In the genomic region with DNA sequence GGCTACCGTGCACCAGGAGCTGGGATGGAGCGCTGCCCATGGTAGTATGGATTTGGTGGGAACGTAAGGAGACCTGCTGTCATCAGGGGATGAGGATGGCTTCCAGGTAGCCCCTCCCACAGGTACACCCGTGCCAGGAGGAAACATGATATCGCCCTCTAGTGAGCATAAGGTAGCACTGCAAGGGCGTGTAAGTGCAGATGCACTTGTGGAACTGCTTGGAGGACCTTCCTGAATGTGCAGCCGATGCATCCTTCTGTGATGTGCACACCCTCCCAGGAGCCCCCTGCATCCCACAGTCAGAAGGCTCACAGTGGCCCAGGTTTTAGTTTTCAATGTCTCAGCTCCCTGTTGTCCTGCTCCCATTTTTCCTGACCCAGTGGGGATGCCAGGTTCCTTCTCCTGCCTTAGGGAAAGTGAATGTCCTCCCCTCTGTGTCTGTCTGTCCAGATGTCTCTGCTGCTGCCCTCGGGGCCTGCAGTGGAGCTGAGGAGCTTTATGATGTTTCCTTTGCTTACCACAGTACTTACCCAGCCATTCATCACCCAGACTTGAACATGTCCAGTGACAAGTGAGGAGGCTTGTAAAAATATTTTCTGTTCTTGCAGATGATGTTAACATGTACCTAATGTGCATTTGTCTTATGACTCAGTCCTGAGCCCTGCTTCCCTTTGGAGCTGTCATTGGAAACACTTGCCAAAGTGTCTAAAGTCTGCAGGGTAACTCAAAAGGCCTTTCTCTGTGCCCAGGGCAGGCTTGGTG, we compare ENCODE assay signal across 8 cellular contexts. TPM values are rescaled to one million over a fixed set of nuclear protein-coding genes. Genes with fewer than 3 reads are reported as not detected.
A peak's percentile ranks its signal among the peaks of the same experiment; 100 is the strongest.
DNase-seq lines count a peak whose midpoint lies in the region; ATAC-seq, FAIRE-seq and TF ChIP-seq lines count a peak whose summit lies in the region.

No MANE protein-coding gene starts in this region.

- ATAC-seq in GM21717 (IDR thresholded peaks at IDR 0.05; ENCODE audit: unreplicated experiment) (peak; percentile 77), GM12878 (peak; percentile 97)

- no peak overlapping the region for H3K27ac ChIP-seq in GM12878 (ENCODE audit: control insufficient read depth, insufficient read depth)

- no peak overlapping the region for H3K4me2 ChIP-seq in GM12878 (ENCODE audit: control insufficient read depth, insufficient read depth)

- 0% methylated on average over 8 of the region's 8 CpGs for WGBS in GM12878 (ENCODE audit: insufficient coverage, insufficient replicate concordance, low lambda C conversion rate, missing lambda C conversion rate)

- intact Hi-C loops in GM12878 (cut with micrococcal nuclease; ENCODE audit: unreplicated experiment): loop anchor here (1.0 to 2.0 kb wide), 3 partner anchors 160 to 206 kb away; no protein-coding TSS in a partner anchor

- H3K9me3 ChIP-seq in GM12878 (replicated peaks; ENCODE audit: control insufficient read depth, insufficient read depth, low read length): no peaks in the 10 kb centered on the region

- H3K4me3 ChIP-seq in GM12878: no peak overlapping the region
- H3K4me3 ChIP-seq in kidney epithelial cell (ENCODE audit: low read depth, low read length): no peak overlapping the region

- no peaks in the 10 kb centered on the region for H3K79me2 ChIP-seq in GM12878 (ENCODE audit: control insufficient read depth, insufficient read depth, low read length)

- no peak overlapping the region for H3K9ac ChIP-seq in GM12878 (ENCODE audit: control insufficient read depth, insufficient read depth, low read length)

- TF ChIP-seq RAD21 in GM12878 (IDR thresholded peaks at IDR 0.05; ENCODE audit: insufficient read depth, low read depth, low read length): peak; percentile 83

- no peaks in the 10 kb centered on the region for H4K20me1 ChIP-seq in GM12878 (ENCODE audit: control insufficient read depth, insufficient read depth)

- no peak for TF ChIP-seq EP300 in GM12878 (IDR thresholded peaks at IDR 0.05; ENCODE audit: borderline replicate concordance in 1 of 2, control insufficient read depth in 1 of 2, low read depth in 2 of 2, low read length in 2 of 2)

- peak; percentile 79 for FAIRE-seq in GM12878 (lab: Jason Lieb, UNC)

- DNase-seq in GM04504 (ENCODE audit: low read depth) (peak; percentile 93), LHCN-M2 (ENCODE audit: low read depth) (peak; percentile 87), RPMI7951 (ENCODE audit: low read depth) (peak; percentile 96), GM12878 (ENCODE audit: low read depth, low spot score) (peak; percentile 8), kidney epithelial cell (ENCODE audit: low read depth) (peak; percentile 74), occipital lobe (lab: John Stamatoyannopoulos, UW) (no peak)
- DNase-seq in stimulated activated CD4-positive, alpha-beta T cell treated with anti-CD3 and anti-CD28 coated beads, Interleukin-4, amount 100 ng/mL, for 24 hours: peak; percentile 38

- H3K27me3 ChIP-seq in GM12878 (replicated peaks in 1 of 2; ENCODE audit: control insufficient read depth in 2 of 2, insufficient read depth in 2 of 2, low read length in 1 of 2) (no peaks in the 10 kb centered on the region), kidney epithelial cell (ENCODE audit: control insufficient read depth, insufficient read depth, low read length) (no peaks in the 10 kb centered on the region)

- RAD21 ChIA-PET in GM12878 (lab: Charles Lee; ENCODE audit: unreplicated experiment): interaction anchor here (1.1 to 3.3 kb wide), 3 partner anchors 14 to 172 kb away, joined by 3 to 20 read pairs (median 5); no protein-coding TSS in a partner anchor

- TF ChIP-seq CTCF in GM12878 (IDR thresholded peaks at IDR 0.05 in 2 of 3, conservative IDR thresholded peaks at IDR 0.05 in 1 of 3; ENCODE audit: control insufficient read depth in 2 of 3, extremely low read depth in 1 of 3, insufficient read depth in 1 of 3, low read depth in 3 of 3, low read length in 3 of 3): peak; percentile 90 to 94 (median 94); a peak in 5 of 6 replicates
- peak; percentile 89 for TF ChIP-seq CTCF in kidney epithelial cell (IDR thresholded peaks at IDR 0.05; ENCODE audit: insufficient read depth, low read length, poor library complexity, severe bottlenecking)

- in situ Hi-C loops in GM12878 (cut with MboI): loop anchor here (5.0 kb wide), 1 partner anchor 164 kb away; no protein-coding TSS in a partner anchor

- POLR2A ChIA-PET in GM12878 (lab: Charles Lee): no interaction called here

- H2AFZ ChIP-seq in GM12878 (ENCODE audit: control insufficient read depth, low read depth, low read length): no peak overlapping the region

- SMC1A ChIA-PET in GM12878 (lab: Charles Lee; ENCODE audit: uncharacterized antibody, unreplicated experiment): interaction anchor here (0.9 to 1.6 kb wide), 5 partner anchors 154 to 163 kb away, joined by 3 to 4 read pairs (median 3); no protein-coding TSS in a partner anchor

- no peak for TF ChIP-seq POLR2A in GM12878 (IDR thresholded peaks at IDR 0.05; ENCODE audit: low read depth, low read length)

- CTCF ChIA-PET in GM12878 (lab: Yijun Ruan, JAX): interaction anchor here (0.7 to 9.0 kb wide), 17 partner anchors 9 to 243 kb away, joined by 3 to 111 read pairs (median 3); no protein-coding TSS in a partner anchor

- no TSS peak for BruUV-seq in GM12878 (replicated peaks; lab: Mats Ljungman, UMichigan)

- H3K36me3 ChIP-seq in GM12878 (ENCODE audit: control insufficient read depth in 2 of 2, insufficient read depth in 2 of 2, low read length in 1 of 2) (no peaks in the 10 kb centered on the region), kidney epithelial cell (ENCODE audit: control insufficient read depth, insufficient read depth, low read length) (no peaks in the 10 kb centered on the region)

- H3K4me1 ChIP-seq in GM12878 (ENCODE audit: control insufficient read depth, insufficient read depth, low read length): no peaks in the 10 kb centered on the region; the same call in 1 of the 2 replicates

TF ChIP-seq in GM12878, 131 proteins besides CTCF, POLR2A, EP300 and RAD21:
- TF ChIP-seq SMC3 (IDR thresholded peaks at IDR 0.05; ENCODE audit: borderline replicate concordance, low read length) (peak; percentile 78), HDGF (IDR thresholded peaks at IDR 0.05) (0 out of 2 replicates have a peak, but pooled peaks have one; percentile 37), YY1 (IDR thresholded peaks at IDR 0.05; ENCODE audit: low read depth, low read length) (peak; percentile 76), KLF5 (IDR thresholded peaks at IDR 0.05; ENCODE audit: partially characterized antibody) (no peak), BHLHE40 (IDR thresholded peaks at IDR 0.05; ENCODE audit: borderline replicate concordance in 1 of 2, low read depth in 2 of 2, low read length in 1 of 2) (peak; percentile 28 to 50; a peak in 2 of 4 replicates), IRF4 (IDR thresholded peaks at IDR 0.05; ENCODE audit: low read depth, low read length) (peak; percentile 45; the same call in 1 of the 2 replicates)
- TF ChIP-seq, protein P1, sequence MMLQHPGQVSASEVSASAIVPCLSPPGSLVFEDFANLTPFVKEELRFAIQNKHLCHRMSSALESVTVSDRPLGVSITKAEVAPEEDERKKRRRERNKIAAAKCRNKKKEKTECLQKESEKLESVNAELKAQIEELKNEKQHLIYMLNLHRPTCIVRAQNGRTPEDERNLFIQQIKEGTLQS (IDR thresholded peaks at IDR 0.05; ENCODE audit: borderline replicate concordance, extremely low read depth, low read depth, low read length): no peak

RNA-seq across cellular contexts. Expression of a gene that starts 49.2 kb away (rescaled TPM):
- not detected in 2 replicates for total RNA-seq in LHCN-M2 (2014; rRNA removed)
- not detected for polyA plus RNA-seq in LHCN-M2 (2012)
- not detected in 2 replicates for total RNA-seq in RPMI7951 (2014; rRNA removed; shearing (Covaris generic))
- not detected in 2 replicates for total RNA-seq in GM12878 (2013; cell fraction: nucleolus; rRNA removed)
- not detected in 2 replicates for total RNA-seq in GM12878 (2014; rRNA removed)
- total RNA-seq in GM12878 (2014; rRNA removed; fragmentation: Illumina TruSeq; extraction: Trizol): not detected in 2 replicates
- not detected in 2 replicates for total RNA-seq in GM12878 (2021)
- not detected for polyA plus RNA-seq in GM12878 (2011; ENCODE audit: low read depth)
- polyA plus RNA-seq in GM12878 (2011; rRNA removed): not detected in 2 replicates
- not detected in 2 replicates for polyA plus RNA-seq in GM12878 (2011; cell fraction: cytosol; rRNA removed)
- polyA plus RNA-seq in GM12878 (2011; cell fraction: nucleus; rRNA removed): not detected in 2 replicates
- polyA plus RNA-seq in GM12878 (2012): not detected in 2 replicates
- not detected in 2 replicates for polyA plus RNA-seq in GM12878 (2014; fragmentation: Illumina TruSeq; extraction: Trizol)
- not detected for polyA plus RNA-seq in GM12878 (2014; fragmentation: Nextera tagmentation; extraction: Ambion mirVana)
- polyA plus RNA-seq in GM12878 (2014; rRNA removed): not detected in 2 replicates
- not detected for polyA plus RNA-seq in GM12878 (2016; fragmentation: Nextera tagmentation; extraction: Ambion mirVana)
- not detected in 2 replicates for polyA minus RNA-seq in GM12878 (2011; rRNA and poly(A)+ RNA removed)
- not detected in 2 replicates for polyA minus RNA-seq in GM12878 (2011; cell fraction: cytosol; rRNA and poly(A)+ RNA removed)
- polyA minus RNA-seq in GM12878 (2011; cell fraction: nucleus; rRNA and poly(A)+ RNA removed): not detected in 2 replicates
- total RNA-seq in kidney epithelial cell: not detected in 2 replicates
- not detected for total RNA-seq in occipital lobe
